In genomic region chr15:62060896-62061280, GRCh38 we compare ENCODE assay signal across 8 cellular contexts. TPM values are rescaled to one million over a fixed set of nuclear protein-coding genes. Genes with fewer than 3 reads are reported as not detected.
A peak's percentile ranks its signal among the peaks of the same experiment; 100 is the strongest.
DNase-seq lines count a peak whose midpoint lies in the region; ATAC-seq lines count a peak whose summit lies in the region.

No MANE protein-coding gene starts in this region.

- peaks cover 4 to 30% (median 22%) of the 10 kb centered on the region in 5 donors for H3K4me1 ChIP-seq in subcutaneous abdominal adipose tissue (ENCODE audit: control insufficient read depth in 5 of 5, insufficient read depth in 5 of 5, low read length in 5 of 5)

- H3K27me3 ChIP-seq in subcutaneous abdominal adipose tissue (ENCODE audit: control insufficient read depth in 5 of 5, insufficient read depth in 4 of 5, low read length in 5 of 5), result no peaks in the 10 kb centered on the region

- H3K4me3 ChIP-seq in subcutaneous abdominal adipose tissue (ENCODE audit: low read depth in 1 of 5, low read length in 5 of 5), result peak overlapping the region; percentile 87 to 99 (median 93)

- intact Hi-C loops in activated CD4-positive, alpha-beta T cell treated with anti-CD3 and anti-CD28 coated beads, Interleukin-2, amount 10 ng/mL, durations not matched to agents 24 days and 14 days (cut with micrococcal nuclease), result loop anchor here (1.0 to 10.0 kb wide), 3 partner anchors 7 to 1476 kb away; no protein-coding TSS in a partner anchor

- H3K9me3 ChIP-seq in subcutaneous abdominal adipose tissue (ENCODE audit: control insufficient read depth in 5 of 5, low read length in 5 of 5), result no peaks in the 10 kb centered on the region

- H3K36me3 ChIP-seq in subcutaneous abdominal adipose tissue (ENCODE audit: control insufficient read depth in 5 of 5, insufficient read depth in 5 of 5, low read length in 5 of 5), result no peaks in the 10 kb centered on the region

- peaks cover 6% of the 10 kb centered on the region for H3K36me3 Mint-ChIP-seq in activated CD4-positive, alpha-beta T cell treated with anti-CD3 and anti-CD28 coated beads, Interleukin-2, amount 10 ng/mL, durations not matched to agents 24 days and 14 days (ENCODE audit: low read depth)
- peaks cover 6% of the 10 kb centered on the region for H3K36me3 Mint-ChIP-seq in activated naive CD8-positive, alpha-beta T cell treated with anti-CD3 and anti-CD28 coated beads, Interleukin-2, amount 10 ng/mL, durations not matched to agents 7 days and 5 days
- H3K36me3 Mint-ChIP-seq in immature natural killer cell, result peaks cover 0 to 5% (median 0%) of the 10 kb centered on the region in 3 donors

- no peaks in the 10 kb centered on the region for H3K9me3 Mint-ChIP-seq in activated CD4-positive, alpha-beta T cell treated with anti-CD3 and anti-CD28 coated beads, Interleukin-2, amount 10 ng/mL, durations not matched to agents 24 days and 14 days
- no peaks in the 10 kb centered on the region for H3K9me3 Mint-ChIP-seq in activated naive CD8-positive, alpha-beta T cell treated with anti-CD3 and anti-CD28 coated beads, Interleukin-2, amount 10 ng/mL, durations not matched to agents 7 days and 5 days
- no peaks in the 10 kb centered on the region for H3K9me3 Mint-ChIP-seq in immature natural killer cell

- H3K27ac Mint-ChIP-seq in activated CD4-positive, alpha-beta T cell treated with anti-CD3 and anti-CD28 coated beads, Interleukin-2, amount 10 ng/mL, durations not matched to agents 24 days and 14 days, result peak overlapping the region; percentile 98
- H3K27ac Mint-ChIP-seq in activated naive CD8-positive, alpha-beta T cell treated with anti-CD3 and anti-CD28 coated beads, Interleukin-2, amount 10 ng/mL, durations not matched to agents 7 days and 5 days, result peak overlapping the region; percentile 99
- H3K27ac Mint-ChIP-seq in immature natural killer cell, result peak overlapping the region; percentile 94 to 99 (median 98)

- peak; percentile 2 for ATAC-seq in activated naive CD8-positive, alpha-beta T cell treated with anti-CD3 and anti-CD28 coated beads, Interleukin-2, amount 10 ng/mL, durations not matched to agents 7 days and 5 days (ENCODE audit: low read depth)
- no peak for ATAC-seq in HG03025 (IDR thresholded peaks at IDR 0.05; ENCODE audit: low FRiP score, unreplicated experiment)

- peaks cover 30% of the 10 kb centered on the region for H3K4me1 Mint-ChIP-seq in activated CD4-positive, alpha-beta T cell treated with anti-CD3 and anti-CD28 coated beads, Interleukin-2, amount 10 ng/mL, durations not matched to agents 24 days and 14 days
- peaks cover 18% of the 10 kb centered on the region for H3K4me1 Mint-ChIP-seq in activated naive CD8-positive, alpha-beta T cell treated with anti-CD3 and anti-CD28 coated beads, Interleukin-2, amount 10 ng/mL, durations not matched to agents 7 days and 5 days
- H3K4me1 Mint-ChIP-seq in immature natural killer cell, result peaks cover 41 to 57% of the 10 kb centered on the region in 2 donors

- H3K27me3 Mint-ChIP-seq in activated CD4-positive, alpha-beta T cell treated with anti-CD3 and anti-CD28 coated beads, Interleukin-2, amount 10 ng/mL, durations not matched to agents 24 days and 14 days, result peaks cover 27% of the 10 kb centered on the region
- peaks cover 19% of the 10 kb centered on the region for H3K27me3 Mint-ChIP-seq in activated naive CD8-positive, alpha-beta T cell treated with anti-CD3 and anti-CD28 coated beads, Interleukin-2, amount 10 ng/mL, durations not matched to agents 7 days and 5 days
- peaks cover 0 to 21% (median 7%) of the 10 kb centered on the region in 3 donors for H3K27me3 Mint-ChIP-seq in immature natural killer cell (ENCODE audit: low read depth in 3 of 3)

- peak overlapping the region; percentile 82 for H3K27ac ChIP-seq in subcutaneous abdominal adipose tissue (ENCODE audit: low read depth, low read length)

- POLR2A ChIA-PET in activated naive CD8-positive, alpha-beta T cell treated with anti-CD3 and anti-CD28 coated beads, Interleukin-2, amount 10 ng/mL, durations not matched to agents 7 days and 5 days (lab: Charles Lee), result interaction anchor here (0.6 to 1.3 kb wide), 5 partner anchors 18 to 331 kb away, joined by 3 to 5 read pairs (median 3); no protein-coding TSS in a partner anchor

- H3K9ac ChIP-seq in subcutaneous abdominal adipose tissue (ENCODE audit: low read length in 5 of 5), result peak overlapping the region; percentile 80 to 95 (median 91)

- peak overlapping the region; percentile 93 for H3K4me3 Mint-ChIP-seq in activated CD4-positive, alpha-beta T cell treated with anti-CD3 and anti-CD28 coated beads, Interleukin-2, amount 10 ng/mL, durations not matched to agents 24 days and 14 days
- H3K4me3 Mint-ChIP-seq in activated naive CD8-positive, alpha-beta T cell treated with anti-CD3 and anti-CD28 coated beads, Interleukin-2, amount 10 ng/mL, durations not matched to agents 7 days and 5 days, result peak overlapping the region; percentile 99
- peak overlapping the region; percentile 93 to 99 (median 97) for H3K4me3 Mint-ChIP-seq in immature natural killer cell

- no peak for DNase-seq in activated CD4-positive, alpha-beta T cell treated with anti-CD3 and anti-CD28 coated beads, Interleukin-2, amount 10 ng/mL, durations not matched to agents 24 days and 14 days
- no peak for DNase-seq in activated CD4-positive, alpha-beta T cell treated with anti-CD3 and anti-CD28 coated beads, Interleukin-2, amount 50 U/mL, for 48 hours
- DNase-seq in activated naive CD8-positive, alpha-beta T cell treated with anti-CD3 and anti-CD28 coated beads, Interleukin-2, amount 10 ng/mL, durations not matched to agents 7 days and 5 days, result no peak
- no peak for DNase-seq in immature natural killer cell
- no peak for DNase-seq in globus pallidus (ENCODE audit: low spot score)
- no peak for DNase-seq in HT-29 (ENCODE audit: low spot score)

RNA-seq across cellular contexts. Expression of gene VPS13C, which starts 0.6 kb away (rescaled TPM):
- total RNA-seq in activated CD4-positive, alpha-beta T cell treated with anti-CD3 and anti-CD28 coated beads, Interleukin-2, amount 10 ng/mL, durations not matched to agents 24 days and 14 days, result 51.5 and 54.8 TPM in 2 replicates
- total RNA-seq in activated naive CD8-positive, alpha-beta T cell treated with anti-CD3 and anti-CD28 coated beads, Interleukin-2, amount 10 ng/mL, durations not matched to agents 7 days and 5 days, result 100 to 1,000 TPM in 1 of 2 experiments, 10 to 100 TPM in 1; 87.9 to 100 TPM
- 10 to 100 TPM in 2 of 3 donors, 1 to 10 TPM in 1; 9.8 to 18.5 (median 11.1) TPM for polyA plus RNA-seq in immature natural killer cell
- 7.7 and 12.7 TPM in 2 replicates for total RNA-seq in HT-29 (2014; rRNA removed; shearing (Covaris generic))

RNA-seq across cellular contexts. Expression of gene C2CD4A, which starts 5.9 kb away (rescaled TPM):
- 0.05 and 0.24 TPM in 2 replicates for total RNA-seq in activated CD4-positive, alpha-beta T cell treated with anti-CD3 and anti-CD28 coated beads, Interleukin-2, amount 10 ng/mL, durations not matched to agents 24 days and 14 days
- not detected for total RNA-seq in activated naive CD8-positive, alpha-beta T cell treated with anti-CD3 and anti-CD28 coated beads, Interleukin-2, amount 10 ng/mL, durations not matched to agents 7 days and 5 days
- not detected for polyA plus RNA-seq in immature natural killer cell
- total RNA-seq in HT-29 (2014; rRNA removed; shearing (Covaris generic)), result 0.10 and 0.58 TPM in 2 replicates
